Comparison of ENCODE assay signal across 8 cellular contexts in the genomic region with DNA sequence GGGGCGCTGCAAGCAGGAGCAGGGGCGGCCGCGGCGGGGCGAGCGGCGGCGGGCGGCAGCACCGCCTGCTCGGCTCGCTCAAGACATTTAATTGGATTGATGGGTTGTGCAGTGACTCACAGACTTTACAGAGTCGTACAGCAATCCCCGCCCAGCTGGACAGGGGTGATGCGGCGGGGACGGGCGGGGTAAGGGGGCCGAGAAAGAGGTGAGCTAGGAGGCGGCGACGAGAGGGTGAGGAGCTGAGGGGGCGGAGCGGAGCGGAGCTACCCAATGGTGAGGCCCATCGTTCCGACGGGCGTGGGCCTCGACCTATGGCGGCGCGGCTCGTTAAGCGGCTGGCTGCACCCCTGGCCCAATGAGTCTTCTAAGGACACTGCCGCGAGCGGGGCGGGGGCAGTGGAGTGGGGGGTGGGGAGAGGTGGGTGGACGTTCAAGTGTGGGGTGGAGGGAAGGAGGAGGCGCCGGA.
DNase-seq lines count a peak whose midpoint lies in the region; TF ChIP-seq lines count a peak whose summit lies in the region.

No MANE protein-coding gene starts in this region.

- H2AFZ ChIP-seq in parathyroid adenoma, result peak overlapping the region; percentile 82

- no peaks in the 10 kb centered on the region for H3K9me3 Mint-ChIP-seq in activated naive CD4-positive, alpha-beta T cell treated with anti-CD3 and anti-CD28 coated beads, Interleukin-2, amount 50 U/mL, for 24 hours

- peak overlapping the region; percentile 96 for H3K27ac Mint-ChIP-seq in activated naive CD4-positive, alpha-beta T cell treated with anti-CD3 and anti-CD28 coated beads, Interleukin-2, amount 50 U/mL, for 24 hours

- intact Hi-C loops in head of caudate nucleus (cut with DNase I), result loop anchor here (1.0 to 2.0 kb wide), 3 partner anchors 17 to 108 kb away; no protein-coding TSS in a partner anchor
- intact Hi-C loops in transverse colon (cut with DNase I; ENCODE audit: low total_unique reads), result loop anchor here (5.0 kb wide), 2 partner anchors 99 to 111 kb away; partner anchors contain the start of gene SERTAD2

- H3K36me3 Mint-ChIP-seq in activated naive CD4-positive, alpha-beta T cell treated with anti-CD3 and anti-CD28 coated beads, Interleukin-2, amount 50 U/mL, for 24 hours, result no peaks in the 10 kb centered on the region

- 0 to 1% methylated on average over 30 to 38 of the region's 43 CpGs for WGBS in transverse colon (ENCODE audit: low coverage in 1 of 2), 2 donors

- CTCF ChIA-PET in HEK293 (lab: Yijun Ruan, JAX), result interaction anchor here (0.6 to 2.7 kb wide), 13 partner anchors 10 to 117 kb away, joined by 3 to 14 read pairs (median 4); no protein-coding TSS in a partner anchor

- TF ChIP-seq EP300 in transverse colon (IDR thresholded peaks at IDR 0.05; ENCODE audit: low read depth), result no peak

- H3K4me3 ChIP-seq in HEK293 (ENCODE audit: low read depth, low read length) (peak overlapping the region; percentile 77), parathyroid adenoma (ENCODE audit: low read depth, low read length) (peak overlapping the region; percentile 91), transverse colon (peak overlapping the region; percentile 54 to 92 (median 74))

- POLR2A ChIA-PET in HEK293 (lab: Yijun Ruan, JAX), result interaction anchor here (0.6 to 7.3 kb wide), 39 partner anchors 9 to 909 kb away, joined by 3 to 177 read pairs (median 5); partner anchors contain the start of genes AFTPH, CEP68, SERTAD2 and UGP2

- H3K4me1 ChIP-seq in HEK293 (ENCODE audit: control insufficient read depth, insufficient read depth, low read length) (peaks cover 8% of the 10 kb centered on the region), parathyroid adenoma (peaks cover 9% of the 10 kb centered on the region), transverse colon (peaks cover 12 to 29% (median 18%) of the 10 kb centered on the region in 4 donors)

- H3K36me3 ChIP-seq in HEK293 (ENCODE audit: control insufficient read depth in 2 of 2, insufficient read depth in 1 of 2, low read length in 2 of 2) (no peaks in the 10 kb centered on the region), parathyroid adenoma (ENCODE audit: control insufficient read depth, insufficient read depth, low read length) (no peaks in the 10 kb centered on the region), transverse colon (no peaks in the 10 kb centered on the region)

- TF ChIP-seq CTCF in HEK293 (tag by site-specific recombination; IDR thresholded peaks at IDR 0.05) (no peak), parathyroid adenoma (IDR thresholded peaks at IDR 0.05) (no peak), transverse colon (IDR thresholded peaks at IDR 0.05) (no peak)

- DNase-seq in GF-D8 (lab: John Stamatoyannopoulos, UW), result peak; percentile 100
- DNase-seq in MV-4-11 (lab: John Stamatoyannopoulos, UW), result peak; percentile 99
- peak; percentile 99 for DNase-seq in SK-MEL-5 (ENCODE audit: low read depth, low spot score)
- DNase-seq in head of caudate nucleus, result peak in 41 of 42 donors; percentile 96 to 100 (median 99)
- DNase-seq in transverse colon, result peak; percentile 99

- no peak overlapping the region for H3K9ac ChIP-seq in parathyroid adenoma

- H3K27me3 Mint-ChIP-seq in activated naive CD4-positive, alpha-beta T cell treated with anti-CD3 and anti-CD28 coated beads, Interleukin-2, amount 50 U/mL, for 24 hours, result no peaks in the 10 kb centered on the region

- H3K9me3 ChIP-seq in HEK293 (ENCODE audit: control insufficient read depth, insufficient read depth, low read depth, low read length) (no peaks in the 10 kb centered on the region), parathyroid adenoma (ENCODE audit: control insufficient read depth, low read length) (no peaks in the 10 kb centered on the region), transverse colon (no peaks in the 10 kb centered on the region)

- H3K4me2 ChIP-seq in parathyroid adenoma (ENCODE audit: low read length), result peak overlapping the region; percentile 95

- in situ Hi-C loops in SK-MEL-5 (cut with HindIII; ENCODE audit: low pct_unique_long_range_greater_than_20kb, low sequenced_read_pairs) (no loop called here), transverse colon (cut with MboI; ENCODE audit: low pct_ligation_motif_present in 1 of 4, low pct_unique_long_range_greater_than_20kb in 1 of 4, low sequenced_read_pairs in 3 of 4) (loop anchor here in 2 of 4 donors (10.0 kb wide), 2 partner anchors 94 to 114 kb away; no protein-coding TSS in a partner anchor)

- H3K79me2 ChIP-seq in parathyroid adenoma, result no peaks in the 10 kb centered on the region

- TF ChIP-seq POLR2A in transverse colon (IDR thresholded peaks at IDR 0.05), result peak; percentile 99

- peak overlapping the region; percentile 98 for H3K27ac ChIP-seq in HEK293 (ENCODE audit: extremely low read depth, low read depth, low read length)
- peak overlapping the region; percentile 83 for H3K27ac ChIP-seq in parathyroid adenoma
- H3K27ac ChIP-seq in transverse colon, result peak overlapping the region; percentile 92 to 98 (median 96)

- H3K4me1 Mint-ChIP-seq in activated naive CD4-positive, alpha-beta T cell treated with anti-CD3 and anti-CD28 coated beads, Interleukin-2, amount 50 U/mL, for 24 hours, result peaks cover 32% of the 10 kb centered on the region

- H3K27me3 ChIP-seq in parathyroid adenoma (ENCODE audit: control insufficient read depth, insufficient read depth, low read length) (no peaks in the 10 kb centered on the region), transverse colon (no peaks in the 10 kb centered on the region)

- H3K4me3 Mint-ChIP-seq in activated naive CD4-positive, alpha-beta T cell treated with anti-CD3 and anti-CD28 coated beads, Interleukin-2, amount 50 U/mL, for 24 hours, result peak overlapping the region; percentile 93

TF ChIP-seq in HEK293, 187 proteins besides CTCF, POLR2A, EP300 and RAD21 (continues in another document):
- TF ChIP-seq ZNF692 (tag by site-specific recombination; IDR thresholded peaks at IDR 0.05) (0 out of 2 replicates have a peak, but pooled peaks have one; percentile 20), SCRT2 (tag by site-specific recombination; IDR thresholded peaks at IDR 0.05) (no peak), KLF8 (tag by site-specific recombination; IDR thresholded peaks at IDR 0.05) (peak; percentile 64; the same call in 1 of the 2 replicates), ZNF311 (tag by site-specific recombination; IDR thresholded peaks at IDR 0.05; ENCODE audit: borderline replicate concordance) (no peak), ZNF704 (tag by site-specific recombination; IDR thresholded peaks at IDR 0.05) (no peak), ZNF335 (tag by site-specific recombination; conservative IDR thresholded peaks at IDR 0.05) (no peak), MZF1 (tag by site-specific recombination; IDR thresholded peaks at IDR 0.05; ENCODE audit: borderline replicate concordance) (0 out of 2 replicates have a peak, but pooled peaks have one; percentile 23), ZNF645 (tag by site-specific recombination; IDR thresholded peaks at IDR 0.05) (no peak), KLF1 (tag by site-specific recombination; IDR thresholded peaks at IDR 0.05) (0 out of 2 replicates have a peak, but pooled peaks have one; percentile 10), SP3 (tag by site-specific recombination; IDR thresholded peaks at IDR 0.05) (peak; percentile 92), TRIM28 (IDR thresholded peaks at IDR 0.05; ENCODE audit: borderline replicate concordance, low read length) (0 out of 2 replicates have a peak, but pooled peaks have one; percentile 45), ZSCAN30 (tag by site-specific recombination; IDR thresholded peaks at IDR 0.05) (0 out of 2 replicates have a peak, but pooled peaks have one; percentile 49), ZNF112 (tag by site-specific recombination; IDR thresholded peaks at IDR 0.05) (no peak), SP2 (tag by site-specific recombination; IDR thresholded peaks at IDR 0.05) (peak; percentile 88), ZBTB26 (tag by site-specific recombination; optimal IDR thresholded peaks at IDR 0.05) (peak; percentile 62)

Comparison
In these comparisons a context has a peak if more than half of its experiments do, and no peak if none do; other contexts are left out.
1. Peak in every context shown above with its lines: DNase-seq, H3K4me3 ChIP-seq and H3K27ac ChIP-seq.